Comparison of ENCODE assay signal across 11 cellular contexts in the genomic region with DNA sequence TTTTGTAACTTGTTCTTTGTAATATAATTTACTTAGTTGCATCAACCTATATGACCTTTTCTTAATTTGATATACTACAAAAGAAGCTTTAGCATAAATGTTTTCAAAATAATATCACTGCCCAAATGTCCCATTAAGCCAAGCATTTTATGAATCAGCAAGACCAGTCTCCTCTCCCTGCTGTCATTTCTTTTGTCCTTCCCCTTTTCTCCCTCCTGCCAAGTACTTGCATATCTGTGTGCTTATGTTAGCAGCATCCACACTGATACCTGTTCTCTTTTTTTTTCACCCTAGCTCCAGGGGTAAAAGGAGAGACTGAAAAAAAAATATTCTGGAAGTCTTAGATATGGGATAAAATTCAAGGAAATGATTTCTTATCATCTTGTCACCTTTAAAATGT.
DNase-seq lines count a peak whose midpoint lies in the region; ATAC-seq and TF ChIP-seq lines count a peak whose summit lies in the region.
"Had no signal": no experiment of that assay in that cellular context is flagged by ENCODE, and none has a peak within 500 bp of the region (broad histone marks: within the 10 kb centered on the region; RNA-seq: fewer than 3 reads in every experiment).

No MANE protein-coding gene starts in this region.

- no peaks in the 10 kb centered on the region for H3K36me3 ChIP-seq in mesendoderm (ENCODE audit: control insufficient read depth, insufficient read depth, low read length)

- ATAC-seq in HG03439 (IDR thresholded peaks at IDR 0.05; ENCODE audit: unreplicated experiment) = no peak
- no peak for ATAC-seq in HG03442 (IDR thresholded peaks at IDR 0.05; ENCODE audit: unreplicated experiment)
- ATAC-seq: sciatic nerve had no signal

- no peak overlapping the region for H2BK5ac ChIP-seq in mesendoderm (ENCODE audit: low read length)

- no peak overlapping the region for H4K8ac ChIP-seq in mesendoderm (ENCODE audit: low read depth, low read length)

- H3K79me2 ChIP-seq in mesendoderm (ENCODE audit: control insufficient read depth, insufficient read depth, low read length) = peaks cover 36% of the 10 kb centered on the region

- H3K4me1 Mint-ChIP-seq in chondrocyte (ENCODE audit: low read depth) = peaks cover 71% of the 10 kb centered on the region

- no peak overlapping the region for H2BK120ac ChIP-seq in mesendoderm (ENCODE audit: low read depth, low read length)

- no peaks in the 10 kb centered on the region for H3K27me3 Mint-ChIP-seq in chondrocyte (ENCODE audit: low read depth)

- no peak overlapping the region for H3K4me3 Mint-ChIP-seq in chondrocyte (ENCODE audit: unreplicated experiment)

- no peak overlapping the region for H4K5ac ChIP-seq in mesendoderm (ENCODE audit: low read length)

- no peak overlapping the region for H2AK5ac ChIP-seq in mesendoderm (ENCODE audit: low read length)

- H2BK15ac ChIP-seq in mesendoderm (replicated peaks; ENCODE audit: low read depth) = no peak overlapping the region

- TF ChIP-seq CTCF in chondrocyte (IDR thresholded peaks at IDR 0.05) = no peak
- no peak for TF ChIP-seq CTCF in GM20000 (IDR thresholded peaks at IDR 0.05; ENCODE audit: extremely low read depth, missing control alignments)

- no peaks in the 10 kb centered on the region for H3K9me3 Mint-ChIP-seq in chondrocyte (ENCODE audit: low read depth)

- H3K18ac ChIP-seq in mesendoderm (ENCODE audit: low read length) = no peak overlapping the region

- H3K27ac ChIP-seq in mesendoderm (ENCODE audit: low read depth, low read length) = no peak overlapping the region

- DNase-seq in ELR (ENCODE audit: low read depth) (peak; percentile 39), NCI-H69 (lab: John Stamatoyannopoulos, UW) (peak; percentile 50), chondrocyte (ENCODE audit: low spot score) (no peak), mesendoderm (peak; percentile 61), GM20000 (ENCODE audit: low spot score) (no peak), NCI-H1436 treated with DMSO at 0.1 percent for 48 hours (lab: John Stamatoyannopoulos, UW) (no peak)
- DNase-seq: DND-41, NCI-H524 treated with DMSO at 0.1 percent for 48 hours had no signal

- H3K4me2 ChIP-seq in mesendoderm (ENCODE audit: low read length) = no peak overlapping the region

- H3K27me3 ChIP-seq in mesendoderm (ENCODE audit: insufficient read depth, low read length, poor library complexity) = no peaks in the 10 kb centered on the region

- H3K56ac ChIP-seq in mesendoderm (ENCODE audit: low read length) = no peak overlapping the region

- peaks cover 20% of the 10 kb centered on the region for H3K79me1 ChIP-seq in mesendoderm (ENCODE audit: low read length)

- H3K36me3 Mint-ChIP-seq in chondrocyte (ENCODE audit: low read depth) = no peaks in the 10 kb centered on the region

- no peak overlapping the region for H3K9ac ChIP-seq in mesendoderm (ENCODE audit: low read length)

- no peak overlapping the region for H3K4ac ChIP-seq in mesendoderm (ENCODE audit: low read depth, low read length)

- no peak overlapping the region for H3K23ac ChIP-seq in mesendoderm (ENCODE audit: low read length)

- H3K4me3 ChIP-seq in mesendoderm (ENCODE audit: low read length) = no peak overlapping the region

- H3K27ac Mint-ChIP-seq in chondrocyte (ENCODE audit: unreplicated experiment) = peak overlapping the region; percentile 45

- peaks cover 3% of the 10 kb centered on the region for H3K4me1 ChIP-seq in mesendoderm (ENCODE audit: control insufficient read depth, low read depth, low read length)

Comparison
In these comparisons a context has a peak if more than half of its experiments do, and no peak if none do; other contexts are left out.
1. DNase-seq: peak in ELR (single experiment), NCI-H69 (single experiment) and mesendoderm (single experiment); none in chondrocyte (single experiment), GM20000 (single experiment) and NCI-H1436 treated with DMSO at 0.1 percent for 48 hours (single experiment).